Comparison of ENCODE assay signal across 33 cellular contexts in the genomic region with DNA sequence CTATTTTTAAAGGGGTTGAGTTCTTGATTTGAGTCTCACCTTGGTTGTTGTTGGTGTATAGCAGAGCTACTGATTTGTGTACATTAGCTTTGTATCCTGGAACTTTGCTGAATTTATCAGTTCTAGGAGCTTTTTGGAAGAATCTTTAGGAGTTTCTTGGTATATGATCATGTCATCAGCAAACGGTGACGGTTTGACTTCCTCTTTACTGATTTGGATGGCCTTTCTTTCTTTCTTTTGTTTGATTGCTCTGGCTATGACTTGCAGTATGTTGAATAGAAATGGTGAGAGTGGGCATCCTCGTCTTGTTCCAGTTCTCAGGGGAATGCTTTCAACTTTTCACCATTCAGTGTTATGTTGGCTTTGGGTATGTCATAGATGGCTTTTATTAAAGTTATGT.
"Had no signal": no experiment of that assay in that cellular context is flagged by ENCODE, and none has a peak within 500 bp of the region (broad histone marks: within the 10 kb centered on the region; RNA-seq: fewer than 3 reads in every experiment).

No MANE protein-coding gene starts in this region.

- H3K4me2 ChIP-seq: KMS-11, SK-N-SH had no signal

- H3K4me1 ChIP-seq: Peyer's patch, SJSA1 had no signal

- H3K27me3 Mint-ChIP-seq: activated CD4-positive, alpha-beta T cell treated with anti-CD3 and anti-CD28 coated beads, Interleukin-2, amount 10 ng/mL, durations not matched to agents 24 days and 14 days; activated naive CD8-positive, alpha-beta T cell; activated naive CD8-positive, alpha-beta T cell treated with anti-CD3 and anti-CD28 coated beads, Interleukin-2, amount 50 U/mL, for 24 hours; activated T-cell treated with anti-CD3 and anti-CD28 coated beads, Interleukin-2, amount 50 U/mL, for 24 hours had no signal

- H3K27me3 ChIP-seq: brain microvascular endothelial cell, Peyer's patch, SJSA1 had no signal

- H3K4me3 ChIP-seq: Peyer's patch, SJSA1 had no signal

- H3K27ac Mint-ChIP-seq: activated CD4-positive, alpha-beta T cell treated with anti-CD3 and anti-CD28 coated beads, Interleukin-2, amount 10 ng/mL, durations not matched to agents 24 days and 14 days; activated CD8-positive, alpha-beta T cell treated with anti-CD3 and anti-CD28 coated beads, Interleukin-2, amount 10 ng/mL, durations not matched to agents 7 days and 5 days; activated naive CD4-positive, alpha-beta T cell treated with anti-CD3 and anti-CD28 coated beads for 36 hours; activated naive CD8-positive, alpha-beta T cell; activated naive CD8-positive, alpha-beta T cell treated with anti-CD3 and anti-CD28 coated beads, Interleukin-2, amount 50 U/mL, for 24 hours; activated T-cell treated with anti-CD3 and anti-CD28 coated beads, Interleukin-2, amount 50 U/mL, for 24 hours; activated T-helper 2 cell treated with anti-CD3 and anti-CD28 coated beads, Interferon-gamma antibody, Interleukin-2, Interleukin-4, amounts not matched to agents 10 μg/mL and 5 μg/mL and 100 μg/mL, durations not matched to agents 14 hours and 24 hours and 36 hours; T-helper 1 cell treated with Interleukin-12 subunit alpha and Interleukin-12 subunit beta and Interleukin-4 antibody, amounts not matched to agents 30 μg/mL and 1 μg/mL, for 36 hours; T-helper 2 cell treated with Interferon-gamma antibody and Interleukin-4, amounts not matched to agents 5 μg/mL and 100 μg/mL, for 36 hours had no signal

- ATAC-seq: activated CD8-positive, alpha-beta T cell treated with anti-CD3 and anti-CD28 coated beads, Interleukin-2, amount 10 ng/mL, durations not matched to agents 7 days and 5 days; activated naive CD8-positive, alpha-beta T cell treated with anti-CD3 and anti-CD28 coated beads, Interleukin-2, amount 50 U/mL, for 24 hours; PC-3 had no signal

- H3K9me2 ChIP-seq: SK-N-SH had no signal

- H3K4me3 Mint-ChIP-seq: activated CD4-positive, alpha-beta T cell treated with anti-CD3 and anti-CD28 coated beads, Interleukin-2, amount 10 ng/mL, durations not matched to agents 24 days and 14 days; activated CD8-positive, alpha-beta T cell treated with anti-CD3 and anti-CD28 coated beads, Interleukin-2, amount 10 ng/mL, durations not matched to agents 7 days and 5 days; activated naive CD4-positive, alpha-beta T cell treated with anti-CD3 and anti-CD28 coated beads for 36 hours; activated naive CD8-positive, alpha-beta T cell treated with anti-CD3 and anti-CD28 coated beads, Interleukin-2, amount 50 U/mL, for 24 hours; activated T-cell treated with anti-CD3 and anti-CD28 coated beads, Interleukin-2, amount 50 U/mL, for 24 hours; T-helper 1 cell treated with Interleukin-12 subunit alpha and Interleukin-12 subunit beta and Interleukin-4 antibody, amounts not matched to agents 30 μg/mL and 1 μg/mL, for 36 hours; T-helper 2 cell treated with Interferon-gamma antibody and Interleukin-4, amounts not matched to agents 5 μg/mL and 100 μg/mL, for 36 hours had no signal

- H3K36me3 ChIP-seq: brain microvascular endothelial cell, Peyer's patch, WERI-Rb-1 had no signal

- DNase-seq: activated CD4-positive, alpha-beta T cell treated with anti-CD3 and anti-CD28 coated beads, Interleukin-2, amount 10 ng/mL, durations not matched to agents 24 days and 14 days; activated CD4-positive, alpha-beta T cell treated with anti-CD3 and anti-CD28 coated beads, Interleukin-2, amount 50 U/mL, for 48 hours; activated CD8-positive, alpha-beta T cell treated with anti-CD3 and anti-CD28 coated beads, Interleukin-2, amount 10 ng/mL, durations not matched to agents 7 days and 5 days; activated gamma-delta T cell; activated naive CD4-positive, alpha-beta T cell treated with anti-CD3 and anti-CD28 coated beads for 36 hours; activated naive CD8-positive, alpha-beta T cell treated with anti-CD3 and anti-CD28 coated beads, Interleukin-2, amount 50 U/mL, for 24 hours; activated T-cell treated with anti-CD3 and anti-CD28 coated beads, Interleukin-2, amount 50 U/mL, for 24 hours; anterior cingulate cortex; brain microvascular endothelial cell; central memory CD4-positive, alpha-beta T cell; MM.1S; NCI-H1092; NCI-H1417; NCI-H146; NCI-H187; NCI-H2029 treated with DMSO at 0.1 percent for 48 hours; NCI-H226; NCI-H446 treated with DMSO at 0.1 percent for 48 hours; NCI-H524 treated with DMSO at 0.1 percent for 48 hours; PC-3; Peyer's patch; RPMI8226; SHP77 treated with DMSO at 0.1 percent for 48 hours; SK-N-SH; WERI-Rb-1 had no signal

- H3K27ac ChIP-seq: brain microvascular endothelial cell, KMS-11, Peyer's patch, SJSA1, WERI-Rb-1 had no signal

- FAIRE-seq: colon, TTC549 had no signal
